ENCODE assay signal across 26 cellular contexts in genomic region chr3:160319322-160319721, GRCh38.
DNase-seq lines count a peak whose midpoint lies in the region; FAIRE-seq and TF ChIP-seq lines count a peak whose summit lies in the region.
"Had no signal": no experiment of that assay in that cellular context is flagged by ENCODE, and none has a peak within 500 bp of the region (broad histone marks: within the 10 kb centered on the region; RNA-seq: fewer than 3 reads in every experiment).

No MANE protein-coding gene starts in this region.

- no peak overlapping the region for H2AFZ ChIP-seq in astrocyte (ENCODE audit: low read depth, low read length)

- in situ Hi-C loops in transverse colon (cut with MboI; ENCODE audit: low pct_ligation_motif_present in 1 of 4, low pct_unique_long_range_greater_than_20kb in 1 of 4, low sequenced_read_pairs in 3 of 4): no loop called here

- H3K27ac Mint-ChIP-seq in astrocyte (ENCODE audit: unreplicated experiment): no peak overlapping the region
- H3K27ac Mint-ChIP-seq: CD14-positive monocyte; CD4-positive, alpha-beta memory T cell; CD4-positive, CD25-positive, alpha-beta regulatory T cell; CD8-positive, alpha-beta memory T cell had no signal

- DNase-seq in EH (ENCODE audit: low read depth) (peak; percentile 24), EL (peak; percentile 10), astrocyte (ENCODE audit: low read depth) (peak; percentile 1), transverse colon (no peak), hippocampal formation (lab: John Stamatoyannopoulos, UW) (no peak), NCI-H69 (lab: John Stamatoyannopoulos, UW) (no peak)
- DNase-seq: 8988T; ACHN; BE2C; C1 segment of cervical spinal cord; CD4-positive, alpha-beta memory T cell; CD4-positive, CD25-positive, alpha-beta regulatory T cell; CD8-positive, alpha-beta memory T cell; COR-L47; DMS 273 treated with DMSO at 0.1 percent for 48 hours; DMS153; DMS53; DMS79; DND-41; GDM1 had no signal

- no peak for FAIRE-seq in astrocyte (lab: Jason Lieb, UNC)
- FAIRE-seq: A204.1, GM12878, GM12892, GM18507 had no signal

- H3K4me1 ChIP-seq in astrocyte (ENCODE audit: insufficient read depth, low read length) (no peaks in the 10 kb centered on the region), transverse colon (no peaks in the 10 kb centered on the region)
- H3K4me1 ChIP-seq: BE2C, BLaER1 had no signal

- H3K27ac ChIP-seq in astrocyte (ENCODE audit: low read depth, low read length) (no peak overlapping the region), transverse colon (no peak overlapping the region)
- H3K27ac ChIP-seq: BLaER1 had no signal

- no peak for TF ChIP-seq EP300 in transverse colon (IDR thresholded peaks at IDR 0.05; ENCODE audit: low read depth)

- no peak overlapping the region for H3K4me3 Mint-ChIP-seq in astrocyte (ENCODE audit: unreplicated experiment)
- H3K4me3 Mint-ChIP-seq: CD14-positive monocyte; CD4-positive, alpha-beta memory T cell; CD4-positive, CD25-positive, alpha-beta regulatory T cell; CD8-positive, alpha-beta memory T cell had no signal

- H4K20me1 ChIP-seq in astrocyte (ENCODE audit: insufficient read depth, low read length): no peaks in the 10 kb centered on the region
- H4K20me1 ChIP-seq: BLaER1 had no signal

- TF ChIP-seq CTCF in astrocyte (IDR thresholded peaks at IDR 0.05; ENCODE audit: insufficient read depth, low read depth, low read length): no peak
- no peak for TF ChIP-seq CTCF in transverse colon (IDR thresholded peaks at IDR 0.05)

- H3K4me2 ChIP-seq in astrocyte (ENCODE audit: low read length): no peak overlapping the region
- H3K4me2 ChIP-seq: BLaER1 had no signal

- intact Hi-C loops in transverse colon (cut with DNase I; ENCODE audit: low total_unique reads): no loop called here

- H3K36me3 ChIP-seq in astrocyte (ENCODE audit: insufficient read depth, low read length): no peaks in the 10 kb centered on the region
- H3K36me3 ChIP-seq in transverse colon: no peaks in the 10 kb centered on the region
- H3K36me3 ChIP-seq: BE2C had no signal

- H3K4me1 Mint-ChIP-seq in astrocyte (ENCODE audit: low read depth, unreplicated experiment): no peaks in the 10 kb centered on the region
- H3K4me1 Mint-ChIP-seq: CD14-positive monocyte; CD4-positive, alpha-beta memory T cell; CD8-positive, alpha-beta memory T cell had no signal

- no peaks in the 10 kb centered on the region for H3K79me2 ChIP-seq in astrocyte (ENCODE audit: insufficient read depth, low read length)

- H3K4me3 ChIP-seq in astrocyte (ENCODE audit: insufficient read depth, low read depth, low read length) (no peak overlapping the region), transverse colon (no peak overlapping the region)
- H3K4me3 ChIP-seq: BLaER1, GM12878 had no signal

- H3K27me3 ChIP-seq in astrocyte (ENCODE audit: insufficient read depth, low read length): no peaks in the 10 kb centered on the region
- no peaks in the 10 kb centered on the region for H3K27me3 ChIP-seq in transverse colon
- H3K27me3 ChIP-seq: BE2C, BLaER1 had no signal

- H3K9me3 ChIP-seq in astrocyte (ENCODE audit: insufficient read depth, low read depth, low read length) (no peaks in the 10 kb centered on the region), transverse colon (no peaks in the 10 kb centered on the region)
- H3K9me3 ChIP-seq: BE2C, BLaER1 had no signal

- TF ChIP-seq POLR2A in transverse colon (IDR thresholded peaks at IDR 0.05): no peak

- H3K9me3 Mint-ChIP-seq in astrocyte (ENCODE audit: unreplicated experiment): peaks cover 9% of the 10 kb centered on the region
- H3K9me3 Mint-ChIP-seq: CD8-positive, alpha-beta memory T cell had no signal

- H3K27me3 Mint-ChIP-seq in astrocyte (ENCODE audit: low read depth, unreplicated experiment): no peaks in the 10 kb centered on the region
- H3K27me3 Mint-ChIP-seq: CD4-positive, alpha-beta memory T cell; CD4-positive, CD25-positive, alpha-beta regulatory T cell; CD8-positive, alpha-beta memory T cell had no signal

- H3K9ac ChIP-seq in astrocyte (ENCODE audit: low read length): no peak overlapping the region
- H3K9ac ChIP-seq: BLaER1 had no signal

- H3K36me3 Mint-ChIP-seq in astrocyte (ENCODE audit: low read depth, unreplicated experiment): peaks cover 6% of the 10 kb centered on the region

Comparison
In these comparisons a context has a peak if more than half of its experiments do, and no peak if none do; other contexts are left out.
1. DNase-seq: peak in EH (single experiment), EL (single experiment) and astrocyte (single experiment); none in transverse colon (single experiment), hippocampal formation (0 of 2) and NCI-H69 (single experiment).